Comparison of ENCODE assay signal across 18 cellular contexts in genomic region chr4:106194801-106195200, GRCh38.
DNase-seq lines count a peak whose midpoint lies in the region; ATAC-seq, FAIRE-seq and TF ChIP-seq lines count a peak whose summit lies in the region.
"Had no signal": no experiment of that assay in that cellular context is flagged by ENCODE, and none has a peak within 500 bp of the region (broad histone marks: within the 10 kb centered on the region; RNA-seq: fewer than 3 reads in every experiment).

No MANE protein-coding gene starts in this region.

- 92 to 97% methylated on average over 1 of the region's 1 CpG for WGBS in transverse colon (ENCODE audit: low coverage in 1 of 2), 2 donors

- H3K9me3 ChIP-seq in transverse colon, result no peaks in the 10 kb centered on the region
- H3K9me3 ChIP-seq: A549 had no signal

- no peak for TF ChIP-seq EP300 in transverse colon (IDR thresholded peaks at IDR 0.05; ENCODE audit: low read depth)

- DNase-seq in ELR (ENCODE audit: low read depth) (peak; percentile 30), MV-4-11 (lab: John Stamatoyannopoulos, UW) (peak; percentile 3), epithelial cell of esophagus (ENCODE audit: low read depth) (peak; percentile 12), NCI-H146 (lab: John Stamatoyannopoulos, UW) (no peak), transverse colon (no peak)
- DNase-seq: CD8-positive, alpha-beta T cell; COR-L47; DMS153; DMS79 treated with DMSO at 0.1 percent for 48 hours; EL; GDM1; GM23248 had no signal

- FAIRE-seq in islet of Langerhans (lab: Jason Lieb, UNC), result peak; percentile 24
- FAIRE-seq: A549, D721Med, H54 had no signal

- in situ Hi-C loops in transverse colon (cut with MboI; ENCODE audit: low pct_ligation_motif_present in 1 of 4, low pct_unique_long_range_greater_than_20kb in 1 of 4, low sequenced_read_pairs in 3 of 4), result no loop called here

- peaks cover 0 to 13% (median 5%) of the 10 kb centered on the region in 4 donors for H3K36me3 ChIP-seq in transverse colon

- H3K4me1 ChIP-seq in transverse colon, result peaks cover 0 to 4% (median 0%) of the 10 kb centered on the region in 4 donors
- H3K4me1 ChIP-seq: A549 had no signal

- TF ChIP-seq CTCF in epithelial cell of esophagus (IDR thresholded peaks at IDR 0.05; ENCODE audit: insufficient read depth, low read depth, low read length, missing control alignments), result no peak
- no peak for TF ChIP-seq CTCF in transverse colon (IDR thresholded peaks at IDR 0.05)

- no peak for ATAC-seq in GM18867 (IDR thresholded peaks at IDR 0.05; ENCODE audit: unreplicated experiment)
- ATAC-seq: A549; CD8-positive, alpha-beta T cell; HCT116 had no signal

- H3K4me3 ChIP-seq in epithelial cell of esophagus (ENCODE audit: low read length) (no peak overlapping the region), transverse colon (no peak overlapping the region)
- H3K4me3 ChIP-seq: A549, GM23248 had no signal

- TF ChIP-seq POLR2A in transverse colon (IDR thresholded peaks at IDR 0.05), result no peak

- H3K27ac ChIP-seq in transverse colon, result no peak overlapping the region
- H3K27ac ChIP-seq: A549, GM23248 had no signal

- no peaks in the 10 kb centered on the region for H3K27me3 ChIP-seq in transverse colon

- intact Hi-C loops in transverse colon (cut with DNase I; ENCODE audit: low total_unique reads), result no loop called here

Comparison
In these comparisons a context has a peak if more than half of its experiments do, and no peak if none do; other contexts are left out.
1. DNase-seq: peak in ELR (single experiment), MV-4-11 (single experiment) and epithelial cell of esophagus (single experiment); none in NCI-H146 (single experiment) and transverse colon (single experiment).